ENCODE assay signal across 8 cellular contexts in the genomic region with DNA sequence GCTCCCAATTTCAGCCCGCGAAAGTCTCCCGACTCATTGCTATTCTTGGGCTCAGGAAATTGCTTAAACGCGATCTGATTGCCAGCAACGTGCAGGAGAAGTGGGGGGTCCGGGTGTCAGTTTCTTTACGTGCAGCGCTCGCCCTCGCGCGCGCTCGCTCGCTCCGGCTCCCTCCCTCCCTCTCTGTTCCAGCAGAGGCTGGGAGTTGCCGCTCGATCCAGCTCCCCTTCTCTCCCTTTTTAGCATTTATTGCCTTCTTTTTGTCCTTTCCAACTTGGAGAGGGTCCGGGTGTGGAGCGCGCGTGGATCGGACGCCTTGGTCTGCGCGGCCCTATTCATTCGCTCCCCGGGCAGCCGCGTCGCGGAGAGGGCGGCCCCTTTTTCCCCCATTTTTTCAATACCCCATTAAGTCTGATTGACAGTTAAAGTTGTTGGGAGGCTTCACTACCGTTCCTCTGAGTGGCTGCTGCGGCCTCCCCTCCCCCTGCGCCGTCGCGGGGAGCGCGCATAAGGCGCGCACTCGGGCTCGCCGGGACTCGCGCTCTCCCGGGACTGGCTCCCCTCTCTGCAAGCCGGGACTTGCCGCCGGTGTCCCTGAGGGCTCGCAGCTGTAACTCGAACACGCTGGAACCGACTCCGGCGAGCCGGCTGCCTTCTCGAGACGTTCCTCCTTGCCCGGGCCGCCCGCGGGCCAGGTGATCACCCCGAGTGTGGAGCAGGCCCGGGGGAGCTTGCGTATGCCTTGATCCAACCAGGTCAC. TPM values are rescaled to one million over a fixed set of nuclear protein-coding genes. Genes with fewer than 3 reads are reported as not detected.
DNase-seq lines count a peak whose midpoint lies in the region; FAIRE-seq and TF ChIP-seq lines count a peak whose summit lies in the region.

DHRS3 (minus strand) TSS at position 310 of the 760 bp plus-strand sequence. CDS start 862 bp downstream, outside the sequence.

- H3K36me3 ChIP-seq in HUES64 (ENCODE audit: insufficient read depth, low read length) (no peaks in the 10 kb centered on the region), SJCRH30 (no peaks in the 10 kb centered on the region), neuronal stem cell (replicated peaks in 1 of 2; ENCODE audit: control insufficient read depth in 2 of 2, insufficient read depth in 2 of 2, low read length in 2 of 2) (no peaks in the 10 kb centered on the region), thyroid gland (no peaks in the 10 kb centered on the region)

- intact Hi-C loops in thyroid gland (cut with DNase I) = no loop called here

- no peaks in the 10 kb centered on the region for H3K27me3 Mint-ChIP-seq in activated naive CD4-positive, alpha-beta T cell treated with anti-CD3 and anti-CD28 coated beads, Interleukin-2, amount 50 U/mL, for 24 hours

- TF ChIP-seq CTCF in thyroid gland (IDR thresholded peaks at IDR 0.05) = no peak

- DNase-seq in DMS79 treated with DMSO at 0.1 percent for 48 hours (lab: John Stamatoyannopoulos, UW) (peak; percentile 67), SJCRH30 (peak; percentile 55 to 64), germinal center (ENCODE audit: low spot score) (peak; percentile 40), neuronal stem cell (ENCODE audit: low spot score) (peak; percentile 84), thyroid gland (peak; percentile 88 to 89), GM12892 (ENCODE audit: insufficient read length) (no peak)

- peak within 1 kb of the TSS; percentile 70 for H3K23ac ChIP-seq in neuronal stem cell (ENCODE audit: low read depth, low read length, poor library complexity)

- H3K27ac ChIP-seq in HUES64 (ENCODE audit: low read depth, low read length) = peak within 1 kb of the TSS; percentile 97
- peak within 1 kb of the TSS; percentile 49; the same call in 1 of the 2 replicates for H3K27ac ChIP-seq in SJCRH30
- H3K27ac ChIP-seq in neuronal stem cell (replicated peaks; ENCODE audit: low read length) = peak within 1 kb of the TSS; percentile 69
- H3K27ac ChIP-seq in thyroid gland = peak within 1 kb of the TSS; percentile 99

- peaks cover 2% of the 10 kb centered on the region for H3K36me3 Mint-ChIP-seq in activated naive CD4-positive, alpha-beta T cell treated with anti-CD3 and anti-CD28 coated beads, Interleukin-2, amount 50 U/mL, for 24 hours

- no peak within 1 kb of the TSS for H4K8ac ChIP-seq in neuronal stem cell (ENCODE audit: low read depth, low read length)

- peak; percentile 66 to 87 for TF ChIP-seq POLR2A in thyroid gland (IDR thresholded peaks at IDR 0.05)
- TF ChIP-seq POLR2A in GM12892 (IDR thresholded peaks at IDR 0.05; ENCODE audit: low read depth, low read length) = no peak

- under 1% methylated on average over 69 of the region's 69 CpGs for WGBS in HUES64
- WGBS in neuronal stem cell (ENCODE audit: extremely low coverage in 2 of 2, insufficient read length in 2 of 2, insufficient replicate concordance in 1 of 2), 2 donors = no CpG with 5 or more reads among the region's 69 CpGs
- 1% methylated on average over 34 to 58 of the region's 69 CpGs for WGBS in thyroid gland, 2 donors

- H3K4me1 ChIP-seq in HUES64 (ENCODE audit: insufficient read depth, low read length) (peaks cover 14% of the 10 kb centered on the region), SJCRH30 (peaks cover 43% of the 10 kb centered on the region), neuronal stem cell (ENCODE audit: control insufficient read depth in 2 of 2, insufficient read depth in 1 of 2, low read depth in 1 of 2, low read length in 2 of 2) (peaks cover 20 to 25% of the 10 kb centered on the region in 2 donors), thyroid gland (peaks cover 58 to 61% of the 10 kb centered on the region in 2 donors)

- H3K4me3 ChIP-seq in HUES64 (ENCODE audit: low read length) = peak within 1 kb of the TSS; percentile 93
- peak within 1 kb of the TSS; percentile 46 for H3K4me3 ChIP-seq in SJCRH30
- peak within 1 kb of the TSS; percentile 65 to 84 for H3K4me3 ChIP-seq in neuronal stem cell (ENCODE audit: low read length in 2 of 2)
- H3K4me3 ChIP-seq in thyroid gland (replicated peaks in 1 of 3) = peak within 1 kb of the TSS; percentile 80 to 91 (median 87)

- H2BK15ac ChIP-seq in neuronal stem cell (ENCODE audit: low read length) = no peak within 1 kb of the TSS

- no peaks in the 10 kb centered on the region for H3K79me1 ChIP-seq in neuronal stem cell (ENCODE audit: low read depth, low read length)

- H2BK12ac ChIP-seq in neuronal stem cell (ENCODE audit: low read length) = peak within 1 kb of the TSS; percentile 80

- H3K9me3 ChIP-seq in HUES64 (ENCODE audit: insufficient read depth, low read depth, low read length) (no peaks in the 10 kb centered on the region), SJCRH30 (replicated peaks) (no peaks in the 10 kb centered on the region), neuronal stem cell (replicated peaks in 1 of 2; ENCODE audit: control insufficient read depth in 2 of 2, insufficient read depth in 1 of 2, low read depth in 1 of 2, low read length in 2 of 2) (no peaks in the 10 kb centered on the region), thyroid gland (no peaks in the 10 kb centered on the region)

- H3K9me3 Mint-ChIP-seq in activated naive CD4-positive, alpha-beta T cell treated with anti-CD3 and anti-CD28 coated beads, Interleukin-2, amount 50 U/mL, for 24 hours = no peaks in the 10 kb centered on the region

- no peak within 1 kb of the TSS for H4K91ac ChIP-seq in neuronal stem cell (ENCODE audit: low read depth, low read length, poor library complexity)

- no peak within 1 kb of the TSS for H2AK5ac ChIP-seq in neuronal stem cell (ENCODE audit: low read depth, low read length)

- H3K14ac ChIP-seq in neuronal stem cell (ENCODE audit: low read length) = peak within 1 kb of the TSS; percentile 12

- H2BK120ac ChIP-seq in neuronal stem cell (ENCODE audit: low read depth, low read length) = no peak within 1 kb of the TSS

- peak within 1 kb of the TSS; percentile 95 for H3K27ac Mint-ChIP-seq in activated naive CD4-positive, alpha-beta T cell treated with anti-CD3 and anti-CD28 coated beads, Interleukin-2, amount 50 U/mL, for 24 hours

- peak within 1 kb of the TSS; percentile 98 for H3K4me3 Mint-ChIP-seq in activated naive CD4-positive, alpha-beta T cell treated with anti-CD3 and anti-CD28 coated beads, Interleukin-2, amount 50 U/mL, for 24 hours

- H3K27me3 ChIP-seq in HUES64 (ENCODE audit: insufficient read depth, low read length) = peaks cover 9% of the 10 kb centered on the region; the same call in 1 of the 2 replicates
- H3K27me3 ChIP-seq in SJCRH30 = no peaks in the 10 kb centered on the region
- peaks cover 0 to 68% (median 9%) of the 10 kb centered on the region in 3 experiments for H3K27me3 ChIP-seq in neuronal stem cell (ENCODE audit: control insufficient read depth in 3 of 3, insufficient read depth in 3 of 3, low read depth in 1 of 3, low read length in 3 of 3)
- no peaks in the 10 kb centered on the region for H3K27me3 ChIP-seq in thyroid gland

- peak within 1 kb of the TSS; percentile 97 for H2AFZ ChIP-seq in neuronal stem cell (ENCODE audit: low read length)

- no peak within 1 kb of the TSS for H3K4ac ChIP-seq in neuronal stem cell (ENCODE audit: low read length)

- H3K4me2 ChIP-seq in neuronal stem cell (ENCODE audit: insufficient read depth, low read length, poor library complexity, severe bottlenecking) = peak within 1 kb of the TSS; percentile 90

- H3K18ac ChIP-seq in neuronal stem cell (ENCODE audit: low read length) = peak within 1 kb of the TSS; percentile 97

- H3K4me1 Mint-ChIP-seq in activated naive CD4-positive, alpha-beta T cell treated with anti-CD3 and anti-CD28 coated beads, Interleukin-2, amount 50 U/mL, for 24 hours = peaks cover 50% of the 10 kb centered on the region

- H2BK5ac ChIP-seq in neuronal stem cell (ENCODE audit: low read length) = no peak within 1 kb of the TSS

- H3K9ac ChIP-seq in HUES64 (ENCODE audit: low read depth, low read length) (peak within 1 kb of the TSS; percentile 66), neuronal stem cell (ENCODE audit: low read depth, low read length, poor library complexity) (peak within 1 kb of the TSS; percentile 85)

- FAIRE-seq in GM12892 (lab: Jason Lieb, UNC) = no peak

RNA-seq across cellular contexts. Expression of gene DHRS3, which starts in this region (rescaled TPM):
- polyA plus RNA-seq in HUES64 (2013, experiment 1 of 2) = 10.6 TPM
- polyA plus RNA-seq in HUES64 (2013, experiment 2 of 2) = 7.3 TPM
- 2.6 and 3.5 TPM in 2 replicates for total RNA-seq in SJCRH30 (2014; rRNA removed; shearing (Covaris generic))
- 0.75 TPM for polyA plus RNA-seq in neuronal stem cell (2013, experiment 1 of 2)
- 0.76 TPM for polyA plus RNA-seq in neuronal stem cell (2013, experiment 2 of 2)
- 100 to 1,000 TPM; 181 to 304 (median 268) TPM for total RNA-seq in thyroid gland
- polyA plus RNA-seq in GM12892 (2012; ENCODE audit: missing spikeins) = 0.64 TPM

Comparison
In these comparisons a context has a peak if more than half of its experiments do, and no peak if none do; other contexts are left out.
1. RNA of gene DHRS3 (total RNA-seq): 181 to 304 TPM in thyroid gland; 2.6 to 3.5 TPM in SJCRH30; every median in the first group is over 10 times any median in the second.
2. H3K27ac ChIP-seq: peak in every context shown above with its lines; median percentile 99 in thyroid gland; 97 in HUES64; 69 in neuronal stem cell; 49 in SJCRH30.
3. Peak in every context shown above with its lines, with median percentiles within 50 percentile points of each other: H3K4me3 ChIP-seq.